In the genomic region with DNA sequence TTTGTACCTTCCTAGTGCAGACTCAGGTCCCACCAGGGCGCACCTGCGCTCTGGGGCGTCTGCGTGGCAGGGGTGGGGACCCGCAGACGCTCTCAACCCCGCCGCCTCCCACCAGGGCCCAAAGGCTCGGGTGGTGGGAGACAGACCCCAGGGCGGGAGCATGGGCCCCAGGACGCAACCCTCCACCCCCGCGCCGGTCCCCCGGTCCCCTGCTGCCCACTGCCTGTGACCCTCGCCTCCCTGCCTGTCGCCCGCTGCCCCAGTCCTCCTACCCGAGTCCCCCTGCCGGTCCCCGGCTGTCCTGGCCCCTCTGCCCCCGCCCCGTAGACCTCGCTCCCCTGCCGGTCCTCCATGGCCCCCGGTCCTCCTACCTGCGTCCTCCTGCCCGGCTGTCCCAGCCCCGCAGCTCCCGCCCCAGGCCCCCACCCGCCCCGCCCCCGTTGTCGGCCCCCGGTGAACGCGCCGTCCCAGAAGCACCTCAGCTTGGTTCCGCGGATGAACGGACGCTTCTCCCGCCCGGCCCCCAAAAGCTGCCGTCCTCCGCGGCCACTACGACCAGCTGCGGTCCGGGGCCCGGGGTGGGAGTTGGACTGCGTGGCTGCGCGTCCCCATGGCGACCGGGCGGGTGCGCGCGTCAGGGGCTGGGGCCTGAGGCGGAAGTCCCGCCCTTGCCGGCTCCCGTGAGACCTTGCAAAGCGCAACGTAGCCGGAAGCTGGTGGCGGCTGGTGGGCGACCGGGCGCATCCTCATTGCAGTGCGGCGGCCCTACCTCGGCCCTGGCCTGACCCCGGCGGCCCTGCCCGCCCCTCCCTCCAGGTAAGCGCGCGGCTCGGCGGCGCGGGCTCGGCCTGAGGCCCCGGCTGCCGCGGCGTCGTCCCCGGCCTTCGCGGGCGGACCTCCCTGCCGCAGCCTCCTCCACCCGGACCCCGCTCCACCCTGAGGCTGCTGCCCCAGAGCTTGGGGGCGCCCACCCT, we compare ENCODE assay signal across 1 cellular context.
TF ChIP-seq lines count a peak whose summit lies in the region.

ARFGAP1 (plus strand) TSS at position 709 of the 974 bp plus-strand sequence. CDS start 2,768 bp downstream, outside the sequence.

TF ChIP-seq in HepG2, 621 proteins besides CTCF, POLR2A, EP300 and RAD21 (continued from another document and continues in another):
- peak; percentile 35; the same call in 1 of the 2 replicates for TF ChIP-seq GATAD2A (CRISPR knock-in tag; IDR thresholded peaks at IDR 0.05)
- peak; percentile 94 for TF ChIP-seq KDM4B (CRISPR knock-in tag; IDR thresholded peaks at IDR 0.05)
- TF ChIP-seq ZNF768 (CRISPR knock-in tag; IDR thresholded peaks at IDR 0.05), result peak; percentile 66
- TF ChIP-seq SKIL (CRISPR knock-in tag; IDR thresholded peaks at IDR 0.05; ENCODE audit: borderline replicate concordance), result peak; percentile 30; the same call in 1 of the 2 replicates
- TF ChIP-seq NFATC3 (CRISPR knock-in tag; IDR thresholded peaks at IDR 0.05), result 0 out of 2 replicates have a peak, but pooled peaks have one; percentile 43
- TF ChIP-seq ZSCAN21 (CRISPR knock-in tag; IDR thresholded peaks at IDR 0.05; ENCODE audit: borderline replicate concordance), result peak; percentile 90
- peak; percentile 56 for TF ChIP-seq NFYC (CRISPR knock-in tag; IDR thresholded peaks at IDR 0.05)
- peak; percentile 79 for TF ChIP-seq REPIN1 (CRISPR knock-in tag; IDR thresholded peaks at IDR 0.05; ENCODE audit: borderline replicate concordance, low read depth)
- TF ChIP-seq TBX2 (CRISPR knock-in tag; IDR thresholded peaks at IDR 0.05; ENCODE audit: borderline replicate concordance), result peak; percentile 66
- peak; percentile 89 for TF ChIP-seq GMEB1 (CRISPR knock-in tag; IDR thresholded peaks at IDR 0.05; ENCODE audit: borderline replicate concordance)
- TF ChIP-seq, protein P1, sequence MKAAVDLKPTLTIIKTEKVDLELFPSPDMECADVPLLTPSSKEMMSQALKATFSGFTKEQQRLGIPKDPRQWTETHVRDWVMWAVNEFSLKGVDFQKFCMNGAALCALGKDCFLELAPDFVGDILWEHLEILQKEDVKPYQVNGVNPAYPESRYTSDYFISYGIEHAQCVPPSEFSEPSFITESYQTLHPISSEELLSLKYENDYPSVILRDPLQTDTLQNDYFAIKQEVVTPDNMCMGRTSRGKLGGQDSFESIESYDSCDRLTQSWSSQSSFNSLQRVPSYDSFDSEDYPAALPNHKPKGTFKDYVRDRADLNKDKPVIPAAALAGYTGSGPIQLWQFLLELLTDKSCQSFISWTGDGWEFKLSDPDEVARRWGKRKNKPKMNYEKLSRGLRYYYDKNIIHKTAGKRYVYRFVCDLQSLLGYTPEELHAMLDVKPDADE (CRISPR knock-in tag; IDR thresholded peaks at IDR 0.05), result peak; percentile 68; the same call in 1 of the 2 replicates
- TF ChIP-seq KAT2B (IDR thresholded peaks at IDR 0.05; ENCODE audit: borderline replicate concordance, low read depth, low read length), result no peak
- TF ChIP-seq NCOA2 (CRISPR knock-in tag; IDR thresholded peaks at IDR 0.05), result peak; percentile 43; the same call in 1 of the 2 replicates
- peak; percentile 88 for TF ChIP-seq HDAC2 (CRISPR knock-in tag; IDR thresholded peaks at IDR 0.05)
- peak; percentile 71; the same call in 1 of the 2 replicates for TF ChIP-seq ZNF546 (CRISPR knock-in tag; conservative IDR thresholded peaks at IDR 0.05)
- peak; percentile 18; the same call in 1 of the 2 replicates for TF ChIP-seq HNF4G (IDR thresholded peaks at IDR 0.05; ENCODE audit: borderline replicate concordance, low read depth, low read length)
- no peak for TF ChIP-seq HNF4G (CRISPR knock-in tag; IDR thresholded peaks at IDR 0.05; ENCODE audit: borderline replicate concordance, low read depth)
- TF ChIP-seq, protein P2, sequence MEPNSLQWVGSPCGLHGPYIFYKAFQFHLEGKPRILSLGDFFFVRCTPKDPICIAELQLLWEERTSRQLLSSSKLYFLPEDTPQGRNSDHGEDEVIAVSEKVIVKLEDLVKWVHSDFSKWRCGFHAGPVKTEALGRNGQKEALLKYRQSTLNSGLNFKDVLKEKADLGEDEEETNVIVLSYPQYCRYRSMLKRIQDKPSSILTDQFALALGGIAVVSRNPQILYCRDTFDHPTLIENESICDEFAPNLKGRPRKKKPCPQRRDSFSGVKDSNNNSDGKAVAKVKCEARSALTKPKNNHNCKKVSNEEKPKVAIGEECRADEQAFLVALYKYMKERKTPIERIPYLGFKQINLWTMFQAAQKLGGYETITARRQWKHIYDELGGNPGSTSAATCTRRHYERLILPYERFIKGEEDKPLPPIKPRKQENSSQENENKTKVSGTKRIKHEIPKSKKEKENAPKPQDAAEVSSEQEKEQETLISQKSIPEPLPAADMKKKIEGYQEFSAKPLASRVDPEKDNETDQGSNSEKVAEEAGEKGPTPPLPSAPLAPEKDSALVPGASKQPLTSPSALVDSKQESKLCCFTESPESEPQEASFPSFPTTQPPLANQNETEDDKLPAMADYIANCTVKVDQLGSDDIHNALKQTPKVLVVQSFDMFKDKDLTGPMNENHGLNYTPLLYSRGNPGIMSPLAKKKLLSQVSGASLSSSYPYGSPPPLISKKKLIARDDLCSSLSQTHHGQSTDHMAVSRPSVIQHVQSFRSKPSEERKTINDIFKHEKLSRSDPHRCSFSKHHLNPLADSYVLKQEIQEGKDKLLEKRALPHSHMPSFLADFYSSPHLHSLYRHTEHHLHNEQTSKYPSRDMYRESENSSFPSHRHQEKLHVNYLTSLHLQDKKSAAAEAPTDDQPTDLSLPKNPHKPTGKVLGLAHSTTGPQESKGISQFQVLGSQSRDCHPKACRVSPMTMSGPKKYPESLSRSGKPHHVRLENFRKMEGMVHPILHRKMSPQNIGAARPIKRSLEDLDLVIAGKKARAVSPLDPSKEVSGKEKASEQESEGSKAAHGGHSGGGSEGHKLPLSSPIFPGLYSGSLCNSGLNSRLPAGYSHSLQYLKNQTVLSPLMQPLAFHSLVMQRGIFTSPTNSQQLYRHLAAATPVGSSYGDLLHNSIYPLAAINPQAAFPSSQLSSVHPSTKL (CRISPR knock-in tag; IDR thresholded peaks at IDR 0.05), result peak; percentile 64
- peak; percentile 37; the same call in 1 of the 2 replicates for TF ChIP-seq ZNF710 (CRISPR knock-in tag; IDR thresholded peaks at IDR 0.05; ENCODE audit: borderline replicate concordance)
- peak; percentile 69; the same call in 1 of the 2 replicates for TF ChIP-seq ZNF430 (CRISPR knock-in tag; IDR thresholded peaks at IDR 0.05)
- peak; percentile 68; the same call in 1 of the 2 replicates for TF ChIP-seq KAT7 (CRISPR knock-in tag; IDR thresholded peaks at IDR 0.05; ENCODE audit: borderline replicate concordance)
- peak; percentile 74; the same call in 1 of the 2 replicates for TF ChIP-seq MXD3 (CRISPR knock-in tag; IDR thresholded peaks at IDR 0.05)
- TF ChIP-seq NR2F2 (IDR thresholded peaks at IDR 0.05; ENCODE audit: borderline replicate concordance, low read depth), result peak; percentile 19; the same call in 1 of the 2 replicates
- TF ChIP-seq, protein P3, sequence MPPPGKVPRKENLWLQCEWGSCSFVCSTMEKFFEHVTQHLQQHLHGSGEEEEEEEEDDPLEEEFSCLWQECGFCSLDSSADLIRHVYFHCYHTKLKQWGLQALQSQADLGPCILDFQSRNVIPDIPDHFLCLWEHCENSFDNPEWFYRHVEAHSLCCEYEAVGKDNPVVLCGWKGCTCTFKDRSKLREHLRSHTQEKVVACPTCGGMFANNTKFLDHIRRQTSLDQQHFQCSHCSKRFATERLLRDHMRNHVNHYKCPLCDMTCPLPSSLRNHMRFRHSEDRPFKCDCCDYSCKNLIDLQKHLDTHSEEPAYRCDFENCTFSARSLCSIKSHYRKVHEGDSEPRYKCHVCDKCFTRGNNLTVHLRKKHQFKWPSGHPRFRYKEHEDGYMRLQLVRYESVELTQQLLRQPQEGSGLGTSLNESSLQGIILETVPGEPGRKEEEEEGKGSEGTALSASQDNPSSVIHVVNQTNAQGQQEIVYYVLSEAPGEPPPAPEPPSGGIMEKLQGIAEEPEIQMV (CRISPR knock-in tag; IDR thresholded peaks at IDR 0.05; ENCODE audit: low read depth), result 0 out of 2 replicates have a peak, but pooled peaks have one; percentile 7
- TF ChIP-seq RBFOX2 (IDR thresholded peaks at IDR 0.05; ENCODE audit: low read depth, low read length), result peak; percentile 96
- TF ChIP-seq ARNT (IDR thresholded peaks at IDR 0.05), result no peak
- TF ChIP-seq KDM6A (CRISPR knock-in tag; IDR thresholded peaks at IDR 0.05; ENCODE audit: low read depth), result no peak
- TF ChIP-seq HOXA9 (CRISPR knock-in tag; IDR thresholded peaks at IDR 0.05; ENCODE audit: borderline replicate concordance), result no peak
- TF ChIP-seq, protein P4, sequence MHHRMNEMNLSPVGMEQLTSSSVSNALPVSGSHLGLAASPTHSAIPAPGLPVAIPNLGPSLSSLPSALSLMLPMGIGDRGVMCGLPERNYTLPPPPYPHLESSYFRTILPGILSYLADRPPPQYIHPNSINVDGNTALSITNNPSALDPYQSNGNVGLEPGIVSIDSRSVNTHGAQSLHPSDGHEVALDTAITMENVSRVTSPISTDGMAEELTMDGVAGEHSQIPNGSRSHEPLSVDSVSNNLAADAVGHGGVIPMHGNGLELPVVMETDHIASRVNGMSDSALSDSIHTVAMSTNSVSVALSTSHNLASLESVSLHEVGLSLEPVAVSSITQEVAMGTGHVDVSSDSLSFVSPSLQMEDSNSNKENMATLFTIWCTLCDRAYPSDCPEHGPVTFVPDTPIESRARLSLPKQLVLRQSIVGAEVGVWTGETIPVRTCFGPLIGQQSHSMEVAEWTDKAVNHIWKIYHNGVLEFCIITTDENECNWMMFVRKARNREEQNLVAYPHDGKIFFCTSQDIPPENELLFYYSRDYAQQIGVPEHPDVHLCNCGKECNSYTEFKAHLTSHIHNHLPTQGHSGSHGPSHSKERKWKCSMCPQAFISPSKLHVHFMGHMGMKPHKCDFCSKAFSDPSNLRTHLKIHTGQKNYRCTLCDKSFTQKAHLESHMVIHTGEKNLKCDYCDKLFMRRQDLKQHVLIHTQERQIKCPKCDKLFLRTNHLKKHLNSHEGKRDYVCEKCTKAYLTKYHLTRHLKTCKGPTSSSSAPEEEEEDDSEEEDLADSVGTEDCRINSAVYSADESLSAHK (CRISPR knock-in tag; IDR thresholded peaks at IDR 0.05; ENCODE audit: borderline replicate concordance), result 0 out of 2 replicates have a peak, but pooled peaks have one; percentile 63
- no peak for TF ChIP-seq NCOA1 (CRISPR knock-in tag; IDR thresholded peaks at IDR 0.05)
- peak; percentile 18; the same call in 1 of the 2 replicates for TF ChIP-seq ZNF83 (CRISPR knock-in tag; IDR thresholded peaks at IDR 0.05; ENCODE audit: borderline replicate concordance)
- TF ChIP-seq ARHGAP35 (CRISPR knock-in tag; IDR thresholded peaks at IDR 0.05; ENCODE audit: borderline replicate concordance), result peak; percentile 76; the same call in 1 of the 2 replicates
- peak; percentile 46; the same call in 1 of the 2 replicates for TF ChIP-seq DR1 (CRISPR knock-in tag; IDR thresholded peaks at IDR 0.05)
- peak; percentile 65 for TF ChIP-seq BHLHE40 (IDR thresholded peaks at IDR 0.05; ENCODE audit: low read length)
- TF ChIP-seq HMG20B (CRISPR knock-in tag; conservative IDR thresholded peaks at IDR 0.05), result 0 out of 2 replicates have a peak, but pooled peaks have one; percentile 41
- TF ChIP-seq ZNF335 (CRISPR knock-in tag; IDR thresholded peaks at IDR 0.05), result peak; percentile 72; the same call in 1 of the 2 replicates
- TF ChIP-seq ZNF772 (CRISPR knock-in tag; IDR thresholded peaks at IDR 0.05), result 0 out of 2 replicates have a peak, but pooled peaks have one; percentile 14
- peak; percentile 90 for TF ChIP-seq RBM22 (optimal IDR thresholded peaks at IDR 0.05; ENCODE audit: low read length)
- TF ChIP-seq TOPORS (CRISPR knock-in tag; IDR thresholded peaks at IDR 0.05), result peak; percentile 93; the same call in 1 of the 2 replicates
- peak; percentile 94 for TF ChIP-seq TMF1 (CRISPR knock-in tag; IDR thresholded peaks at IDR 0.05; ENCODE audit: low read depth)
- peak; percentile 94 for TF ChIP-seq ZNF446 (CRISPR knock-in tag; IDR thresholded peaks at IDR 0.05)
- TF ChIP-seq ZNF205 (CRISPR knock-in tag; IDR thresholded peaks at IDR 0.05), result no peak
- TF ChIP-seq ZNF317 (CRISPR knock-in tag; IDR thresholded peaks at IDR 0.05), result no peak
